20 cellular contexts compared by ENCODE assay signal in the genomic region with DNA sequence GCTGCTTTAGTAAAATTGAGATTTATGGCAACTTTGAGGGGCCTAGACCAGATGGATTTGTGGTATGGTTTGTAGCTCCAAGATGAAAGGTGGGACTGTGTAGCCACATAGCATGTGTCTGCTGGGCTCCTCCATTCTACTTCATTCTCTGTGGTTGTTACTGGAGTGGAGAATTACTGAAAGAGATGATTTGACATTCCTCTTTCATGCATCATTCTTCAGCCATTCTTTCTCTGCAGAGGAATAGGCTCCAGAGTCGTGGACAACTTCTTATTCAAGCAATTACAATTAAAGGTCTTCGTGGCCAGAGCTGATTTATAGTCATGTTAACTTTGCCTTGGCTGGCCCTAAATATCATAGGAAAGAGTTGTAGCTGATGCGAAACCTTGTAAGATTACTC.
DNase-seq lines count a peak whose midpoint lies in the region; FAIRE-seq and TF ChIP-seq lines count a peak whose summit lies in the region.
"Had no signal": no experiment of that assay in that cellular context is flagged by ENCODE, and none has a peak within 500 bp of the region (broad histone marks: within the 10 kb centered on the region; RNA-seq: fewer than 3 reads in every experiment).

No MANE protein-coding gene starts in this region.

- H3K4me3 ChIP-seq in astrocyte of the spinal cord (ENCODE audit: low read depth, low read length) (no peak overlapping the region), sigmoid colon (no peak overlapping the region)
- H3K4me3 ChIP-seq: GM12878 had no signal

- DNase-seq in EH (ENCODE audit: low read depth) = peak; percentile 47
- peak; percentile 1 for DNase-seq in M059J (ENCODE audit: low read depth)
- peak; percentile 10 for DNase-seq in astrocyte of the spinal cord (ENCODE audit: low read depth, low spot score)
- DNase-seq in renal cortical epithelial cell (ENCODE audit: low read depth) = peak; percentile 82
- no peak for DNase-seq in type B pancreatic cell (ENCODE audit: extremely low spot score, unreplicated experiment)
- no peak for DNase-seq in sigmoid colon
- DNase-seq in NCI-H146 (lab: John Stamatoyannopoulos, UW) = no peak
- no peak for DNase-seq in GM12891 (ENCODE audit: insufficient read length, low spot score)
- DNase-seq: GOT3; NCI-H1092 treated with DMSO at 0.1 percent for 48 hours; NCI-H2081; NCI-H2171; NCI-H345; NCI-H524; NCI-H774; NK-92 treated with Interleukin-12 subunit alpha and Interleukin-12 subunit beta, amount 100 ng/mL, for 24 hours; SIG-M5; T-helper 1 cell had no signal

- no peak for TF ChIP-seq EP300 in sigmoid colon (IDR thresholded peaks at IDR 0.05)

- H3K4me1 Mint-ChIP-seq in type B pancreatic cell (ENCODE audit: unreplicated experiment) = peaks cover 5% of the 10 kb centered on the region

- no peaks in the 10 kb centered on the region for H3K9me3 ChIP-seq in sigmoid colon

- TF ChIP-seq CTCF in astrocyte of the spinal cord (IDR thresholded peaks at IDR 0.05; ENCODE audit: low read depth, low read length) (no peak), type B pancreatic cell (conservative IDR thresholded peaks at IDR 0.05) (no peak), sigmoid colon (IDR thresholded peaks at IDR 0.05) (no peak)

- WGBS in sigmoid colon, 2 donors = 67 to 77% methylated on average over 3 of the region's 3 CpGs

- in situ Hi-C loops in astrocyte of the spinal cord (cut with HindIII; ENCODE audit: low sequenced_read_pairs) = no loop called here

- FAIRE-seq in GM12891 (lab: Jason Lieb, UNC) = no peak
- FAIRE-seq: GM12878 had no signal

- H3K27me3 ChIP-seq in sigmoid colon = no peaks in the 10 kb centered on the region

- no peaks in the 10 kb centered on the region for H3K4me1 ChIP-seq in sigmoid colon

- no peaks in the 10 kb centered on the region for H3K36me3 Mint-ChIP-seq in type B pancreatic cell

- H3K27me3 Mint-ChIP-seq in type B pancreatic cell = peaks cover 5% of the 10 kb centered on the region

- H3K36me3 ChIP-seq in sigmoid colon = no peaks in the 10 kb centered on the region

- intact Hi-C loops in sigmoid colon (cut with DNase I) = no loop called here

- no peak for TF ChIP-seq POLR2A in sigmoid colon (IDR thresholded peaks at IDR 0.05)
- TF ChIP-seq POLR2A in GM12891 (IDR thresholded peaks at IDR 0.05; ENCODE audit: low read depth, low read length) = no peak

- no peak overlapping the region for H3K27ac ChIP-seq in sigmoid colon
- H3K27ac ChIP-seq: C4-2B had no signal

- no peak overlapping the region for H3K4me3 Mint-ChIP-seq in type B pancreatic cell

- H3K27ac Mint-ChIP-seq in type B pancreatic cell = no peak overlapping the region

- no peaks in the 10 kb centered on the region for H3K9me3 Mint-ChIP-seq in type B pancreatic cell

TF ChIP-seq in GM12891, 5 proteins besides CTCF, POLR2A, EP300 and RAD21:
- TF ChIP-seq TAF1 (IDR thresholded peaks at IDR 0.05; ENCODE audit: low read depth, low read length) = no peak
- TF ChIP-seq PAX5 (IDR thresholded peaks at IDR 0.05; ENCODE audit: insufficient read depth, low read length, severe bottlenecking) = no peak
- TF ChIP-seq SPI1 (IDR thresholded peaks at IDR 0.05; ENCODE audit: low read depth, low read length) = no peak
- no peak for TF ChIP-seq POU2F2 (IDR thresholded peaks at IDR 0.05; ENCODE audit: low read depth, low read length)
- TF ChIP-seq POLR2AphosphoS5 (IDR thresholded peaks at IDR 0.05; ENCODE audit: low read depth, low read length) = no peak
TF ChIP-seq in GM12891: peak in this region for 0.

Comparison
In these comparisons a context has a peak if more than half of its experiments do, and no peak if none do; other contexts are left out.
1. DNase-seq: peak in EH (single experiment), M059J (single experiment), astrocyte of the spinal cord (single experiment) and renal cortical epithelial cell (single experiment); none in type B pancreatic cell (single experiment), sigmoid colon (single experiment), NCI-H146 (single experiment) and GM12891 (single experiment).